9 cellular contexts compared by ENCODE assay signal in the genomic region with DNA sequence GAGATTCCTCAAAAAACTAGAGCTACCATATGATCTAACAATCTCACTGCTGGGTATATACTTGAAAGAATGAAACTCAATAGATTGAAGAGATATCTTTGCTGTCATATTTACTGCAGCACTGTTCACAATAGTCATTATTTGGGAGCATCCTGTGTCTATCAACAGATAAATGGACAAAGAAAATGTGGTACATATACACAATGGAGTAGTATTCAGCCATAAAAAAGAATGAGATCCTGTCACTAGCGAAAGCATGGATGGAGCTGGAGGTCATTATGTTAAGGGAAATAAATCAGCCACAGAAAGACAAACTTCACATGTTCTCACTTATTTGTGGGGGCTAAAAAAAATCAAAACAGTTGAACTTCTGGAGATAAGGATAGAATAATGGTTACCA.
"Had no signal": no experiment of that assay in that cellular context is flagged by ENCODE, and none has a peak within 500 bp of the region (broad histone marks: within the 10 kb centered on the region; RNA-seq: fewer than 3 reads in every experiment).

No MANE protein-coding gene starts in this region.

- H3K4me1 Mint-ChIP-seq: H9 had no signal

- H3K27ac ChIP-seq: GM23248 had no signal

- H3K27ac Mint-ChIP-seq: GM23338, H9, HFFc6 had no signal

- H3K9ac ChIP-seq: GM23248 had no signal

- DNase-seq: GM23248, GOT3, H7, H9, HCEC 1CT, HFFc6 had no signal

- H3K4me2 ChIP-seq: GM23338 had no signal

- H3K4me3 Mint-ChIP-seq: GM23338, H9, HFFc6 had no signal

- H3K4me1 ChIP-seq: HAP-1 had no signal

- H2AFZ ChIP-seq: GM23248, GM23338 had no signal

- H3K36me3 ChIP-seq: HAP-1 had no signal

- H3K4me3 ChIP-seq: GM23248, GM23338, HAP-1 had no signal

- H3K9me3 ChIP-seq: HAP-1 had no signal

- ATAC-seq: GM23338, HCT116 had no signal
